In genomic region chr6:13304580-13305255, GRCh38 we compare ENCODE assay signal across 8 cellular contexts. TPM values are rescaled to one million over a fixed set of nuclear protein-coding genes. Genes with fewer than 3 reads are reported as not detected.
A peak's percentile ranks its signal among the peaks of the same experiment; 100 is the strongest.
DNase-seq lines count a peak whose midpoint lies in the region; ATAC-seq and TF ChIP-seq lines count a peak whose summit lies in the region.

No MANE protein-coding gene starts in this region.

- H3K27ac ChIP-seq in psoas muscle: no peak overlapping the region

- ATAC-seq in HG03060 (IDR thresholded peaks at IDR 0.05; ENCODE audit: low read depth, unreplicated experiment) (peak; percentile 30), sciatic nerve (no peak), psoas muscle (no peak)
- peak; percentile 73 for ATAC-seq in stimulated activated memory B cell treated with anti-CD40 and anti-IgM and Interleukin-4, amounts not matched to agents 10 μg/mL and 1 μg/mL and 100 μg/mL, for 72 hours

- peaks cover 34% of the 10 kb centered on the region for H3K36me3 Mint-ChIP-seq in T-helper 2 cell treated with Interferon-gamma antibody and Interleukin-4, amounts not matched to agents 5 μg/mL and 100 μg/mL, for 36 hours (ENCODE audit: low read depth)
- peaks cover 15% of the 10 kb centered on the region for H3K36me3 Mint-ChIP-seq in chondrocyte (ENCODE audit: low read depth)
- H3K36me3 Mint-ChIP-seq in stimulated activated memory B cell treated with anti-CD40 and anti-IgM and Interleukin-4, amounts not matched to agents 10 μg/mL and 1 μg/mL and 100 μg/mL, for 72 hours: peaks cover 61% of the 10 kb centered on the region

- H3K4me1 Mint-ChIP-seq in T-helper 2 cell treated with Interferon-gamma antibody and Interleukin-4, amounts not matched to agents 5 μg/mL and 100 μg/mL, for 36 hours (ENCODE audit: low read depth): peaks cover 17% of the 10 kb centered on the region
- peaks cover 26% of the 10 kb centered on the region for H3K4me1 Mint-ChIP-seq in chondrocyte (ENCODE audit: low read depth)
- H3K4me1 Mint-ChIP-seq in stimulated activated memory B cell treated with anti-CD40 and anti-IgM and Interleukin-4, amounts not matched to agents 10 μg/mL and 1 μg/mL and 100 μg/mL, for 72 hours: peaks cover 53% of the 10 kb centered on the region

- H3K4me1 ChIP-seq in psoas muscle: peaks cover 28% of the 10 kb centered on the region

- peak overlapping the region; percentile 35 for H3K27ac Mint-ChIP-seq in T-helper 2 cell treated with Interferon-gamma antibody and Interleukin-4, amounts not matched to agents 5 μg/mL and 100 μg/mL, for 36 hours
- peak overlapping the region; percentile 99 for H3K27ac Mint-ChIP-seq in chondrocyte (ENCODE audit: unreplicated experiment)
- H3K27ac Mint-ChIP-seq in stimulated activated memory B cell treated with anti-CD40 and anti-IgM and Interleukin-4, amounts not matched to agents 10 μg/mL and 1 μg/mL and 100 μg/mL, for 72 hours: peak overlapping the region; percentile 93

- H3K27me3 ChIP-seq in psoas muscle (ENCODE audit: insufficient read depth in 3 of 3, low read length in 2 of 3): no peaks in the 10 kb centered on the region

- WGBS in psoas muscle, 3 donors: 90 to 95% (median 94%) methylated on average over 11 of the region's 11 CpGs

- H3K4me3 ChIP-seq in psoas muscle: no peak overlapping the region

- H3K27me3 Mint-ChIP-seq in T-helper 2 cell treated with Interferon-gamma antibody and Interleukin-4, amounts not matched to agents 5 μg/mL and 100 μg/mL, for 36 hours (ENCODE audit: low read depth): no peaks in the 10 kb centered on the region
- no peaks in the 10 kb centered on the region for H3K27me3 Mint-ChIP-seq in chondrocyte (ENCODE audit: low read depth)
- no peaks in the 10 kb centered on the region for H3K27me3 Mint-ChIP-seq in stimulated activated memory B cell treated with anti-CD40 and anti-IgM and Interleukin-4, amounts not matched to agents 10 μg/mL and 1 μg/mL and 100 μg/mL, for 72 hours

- no peak overlapping the region for H3K4me3 Mint-ChIP-seq in T-helper 2 cell treated with Interferon-gamma antibody and Interleukin-4, amounts not matched to agents 5 μg/mL and 100 μg/mL, for 36 hours
- H3K4me3 Mint-ChIP-seq in chondrocyte (ENCODE audit: unreplicated experiment): no peak overlapping the region
- H3K4me3 Mint-ChIP-seq in stimulated activated memory B cell treated with anti-CD40 and anti-IgM and Interleukin-4, amounts not matched to agents 10 μg/mL and 1 μg/mL and 100 μg/mL, for 72 hours: peak overlapping the region; percentile 59

- H3K9me3 Mint-ChIP-seq in T-helper 2 cell treated with Interferon-gamma antibody and Interleukin-4, amounts not matched to agents 5 μg/mL and 100 μg/mL, for 36 hours: no peaks in the 10 kb centered on the region
- no peaks in the 10 kb centered on the region for H3K9me3 Mint-ChIP-seq in chondrocyte (ENCODE audit: low read depth)
- no peaks in the 10 kb centered on the region for H3K9me3 Mint-ChIP-seq in stimulated activated memory B cell treated with anti-CD40 and anti-IgM and Interleukin-4, amounts not matched to agents 10 μg/mL and 1 μg/mL and 100 μg/mL, for 72 hours

- TF ChIP-seq CTCF in chondrocyte (IDR thresholded peaks at IDR 0.05) (no peak), psoas muscle (IDR thresholded peaks at IDR 0.05) (no peak)

- intact Hi-C loops in sciatic nerve (cut with DNase I) (loop anchor here (1.0 kb wide), 1 partner anchor 29 kb away; no protein-coding TSS in a partner anchor), psoas muscle (cut with DNase I) (no loop called here)

- H3K9me3 ChIP-seq in psoas muscle: no peaks in the 10 kb centered on the region

- H3K36me3 ChIP-seq in psoas muscle (ENCODE audit: insufficient read depth in 1 of 2, low read depth in 1 of 2): peaks cover 0 to 42% of the 10 kb centered on the region in 2 donors

- DNase-seq in T-helper 2 cell treated with Interferon-gamma antibody and Interleukin-4, amounts not matched to agents 5 μg/mL and 100 μg/mL, for 36 hours (ENCODE audit: low spot score): no peak
- DNase-seq in T-helper 2 cell (no peak), chondrocyte (ENCODE audit: low spot score) (no peak), sciatic nerve (ENCODE audit: low spot score) (no peak), psoas muscle (no peak), iPS-NIHi11 (ENCODE audit: low spot score) (no peak)

RNA-seq across cellular contexts. Expression of gene TBC1D7, which starts 23.6 kb away (rescaled TPM):
- total RNA-seq in chondrocyte: 19.4 to 21.7 TPM (median 19.8 TPM) in 3 replicates
- 10.2 TPM for total RNA-seq in sciatic nerve
- total RNA-seq in psoas muscle: 10 to 100 TPM in 3 of 4 donors, 1 to 10 TPM in 1; 9.4 to 12.0 (median 10.3) TPM
- 10 to 100 TPM; 14.8 to 19.4 (median 17.4) TPM for polyA plus RNA-seq in psoas muscle

Comparison
In these comparisons a context has a peak if more than half of its experiments do, and no peak if none do; other contexts are left out.
1. H3K27ac Mint-ChIP-seq: peak in every context shown above with its lines; median percentile 99 in chondrocyte; 93 in stimulated activated memory B cell treated with anti-CD40 and anti-IgM and Interleukin-4, amounts not matched to agents 10 μg/mL and 1 μg/mL and 100 μg/mL, for 72 hours; 35 in T-helper 2 cell treated with Interferon-gamma antibody and Interleukin-4, amounts not matched to agents 5 μg/mL and 100 μg/mL, for 36 hours.
2. ATAC-seq: peak in HG03060 (single experiment) and stimulated activated memory B cell treated with anti-CD40 and anti-IgM and Interleukin-4, amounts not matched to agents 10 μg/mL and 1 μg/mL and 100 μg/mL, for 72 hours (single experiment); none in sciatic nerve (single experiment) and psoas muscle (0 of 4).